In the genomic region with DNA sequence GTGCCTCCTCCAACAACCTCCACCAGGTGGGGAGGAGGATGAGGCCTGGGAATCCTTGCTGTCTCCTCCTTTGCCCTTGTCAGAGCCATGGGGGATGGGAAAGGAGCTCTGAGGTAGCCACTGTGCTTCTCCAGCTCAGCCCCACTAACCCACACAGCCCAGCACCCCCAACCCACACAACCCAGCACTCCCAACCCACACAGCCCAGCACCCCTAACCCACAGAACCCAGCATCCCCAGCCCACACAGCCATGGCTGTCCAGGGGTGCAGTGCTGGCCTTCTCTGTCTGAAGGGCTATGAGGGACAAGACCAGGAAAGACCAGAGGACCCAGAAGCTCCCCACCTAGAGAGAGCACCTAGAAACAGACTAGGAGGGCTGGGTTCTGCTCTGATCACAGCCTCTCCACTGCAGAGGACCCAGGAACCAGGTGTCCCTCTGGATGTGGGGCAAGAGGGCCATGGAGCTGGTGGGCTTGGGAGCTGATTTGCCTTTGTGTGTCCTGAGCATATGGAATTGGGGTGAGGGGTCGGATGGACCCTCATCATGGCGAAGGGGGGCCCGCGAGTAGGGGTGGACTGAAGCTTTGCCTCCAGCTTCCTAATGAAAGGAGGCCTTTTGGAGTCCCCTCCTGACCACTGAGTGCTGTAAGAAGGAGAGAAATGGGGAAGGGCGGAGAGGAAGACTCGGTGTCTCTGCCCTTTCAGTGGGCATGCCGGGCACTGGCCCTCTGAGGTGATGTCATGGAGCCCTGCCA, we compare ENCODE assay signal across 16 cellular contexts.
A peak's percentile ranks its signal among the peaks of the same experiment; 100 is the strongest.
DNase-seq lines count a peak whose midpoint lies in the region; ATAC-seq and TF ChIP-seq lines count a peak whose summit lies in the region.
"Had no signal": no experiment of that assay in that cellular context is flagged by ENCODE, and none has a peak within 500 bp of the region (broad histone marks: within the 10 kb centered on the region; RNA-seq: fewer than 3 reads in every experiment).

No MANE protein-coding gene starts in this region.

- no peaks in the 10 kb centered on the region for H3K27me3 ChIP-seq in right atrium auricular region
- H3K27me3 ChIP-seq: BLaER1 treated with 17β-estradiol and CSF1 and Interleukin-3, amounts not matched to agents 10 nM and 100 nM had no signal

- ATAC-seq in left ventricle myocardium superior (no peak), HG03432 (IDR thresholded peaks at IDR 0.05; ENCODE audit: unreplicated experiment) (no peak), HG03025 (IDR thresholded peaks at IDR 0.05; ENCODE audit: low FRiP score, unreplicated experiment) (no peak)
- ATAC-seq: HepG2, Panc1 had no signal

- no peaks in the 10 kb centered on the region for H3K4me1 ChIP-seq in right atrium auricular region

- no peak for TF ChIP-seq CTCF in right atrium auricular region (IDR thresholded peaks at IDR 0.05)
- TF ChIP-seq CTCF in coronary artery (IDR thresholded peaks at IDR 0.05): no peak
- TF ChIP-seq CTCF in osteocyte (IDR thresholded peaks at IDR 0.05): no peak
- TF ChIP-seq CTCF in type B pancreatic cell (conservative IDR thresholded peaks at IDR 0.05): no peak

- no peak overlapping the region for H3K27ac Mint-ChIP-seq in osteocyte (ENCODE audit: unreplicated experiment)
- H3K27ac Mint-ChIP-seq in type B pancreatic cell: no peak overlapping the region
- H3K27ac Mint-ChIP-seq: HFFc6 had no signal

- intact Hi-C loops in left ventricle myocardium superior (cut with micrococcal nuclease): no loop called here

- DNase-seq in left ventricle myocardium superior (peak; percentile 7), right atrium auricular region (ENCODE audit: low spot score) (no peak), coronary artery (ENCODE audit: low spot score) (peak; percentile 68), osteocyte (ENCODE audit: extremely low spot score, unreplicated experiment) (peak; percentile 76), type B pancreatic cell (ENCODE audit: extremely low spot score, unreplicated experiment) (peak; percentile 40), NCI-H1417 treated with DMSO at 0.1 percent for 48 hours (lab: John Stamatoyannopoulos, UW) (no peak)
- DNase-seq: HFFc6, KBM-7, NCI-H1105, NCI-H1694, NCI-H2081 treated with DMSO at 0.1 percent for 48 hours had no signal

- H3K4me3 Mint-ChIP-seq in osteocyte (ENCODE audit: unreplicated experiment) (no peak overlapping the region), type B pancreatic cell (no peak overlapping the region)
- H3K4me3 Mint-ChIP-seq: HFFc6 had no signal

- H3K4me3 ChIP-seq in right atrium auricular region (no peak overlapping the region), coronary artery (no peak overlapping the region)
- H3K4me3 ChIP-seq: BLaER1 treated with 17β-estradiol and CSF1 and Interleukin-3, amounts not matched to agents 10 nM and 100 nM had no signal

- no peaks in the 10 kb centered on the region for H3K9me3 ChIP-seq in right atrium auricular region

- H3K27me3 Mint-ChIP-seq in osteocyte (ENCODE audit: unreplicated experiment): peaks cover 58% of the 10 kb centered on the region
- H3K27me3 Mint-ChIP-seq in type B pancreatic cell: peaks cover 19% of the 10 kb centered on the region

- H3K27ac ChIP-seq in right atrium auricular region: no peak overlapping the region
- no peak overlapping the region for H3K27ac ChIP-seq in coronary artery
- H3K27ac ChIP-seq: BLaER1 treated with 17β-estradiol and CSF1 and Interleukin-3, amounts not matched to agents 10 nM and 100 nM had no signal

- H3K36me3 Mint-ChIP-seq in osteocyte (ENCODE audit: unreplicated experiment) (no peaks in the 10 kb centered on the region), type B pancreatic cell (no peaks in the 10 kb centered on the region)

- no peaks in the 10 kb centered on the region for H3K9me3 Mint-ChIP-seq in osteocyte (ENCODE audit: unreplicated experiment)
- no peaks in the 10 kb centered on the region for H3K9me3 Mint-ChIP-seq in type B pancreatic cell
- H3K9me3 Mint-ChIP-seq: HFFc6 had no signal

- H3K36me3 ChIP-seq in right atrium auricular region: no peaks in the 10 kb centered on the region
- H3K36me3 ChIP-seq: BLaER1 treated with 17β-estradiol and CSF1 and Interleukin-3, amounts not matched to agents 10 nM and 100 nM had no signal

- no peaks in the 10 kb centered on the region for H3K4me1 Mint-ChIP-seq in osteocyte (ENCODE audit: unreplicated experiment)
- H3K4me1 Mint-ChIP-seq in type B pancreatic cell (ENCODE audit: unreplicated experiment): peaks cover 10% of the 10 kb centered on the region

Comparison
In these comparisons a context has a peak if more than half of its experiments do, and no peak if none do; other contexts are left out.
1. DNase-seq: peak in left ventricle myocardium superior (single experiment), coronary artery (single experiment), osteocyte (single experiment) and type B pancreatic cell (single experiment); none in right atrium auricular region (single experiment) and NCI-H1417 treated with DMSO at 0.1 percent for 48 hours (single experiment).